In genomic region chr9:128829477-128830251, GRCh38 we compare ENCODE assay signal across 1 cellular context.
TF ChIP-seq lines count a peak whose summit lies in the region.

Gene SPOUT1 (minus strand): TSS chr9:128829794. CDS start chr9:128829780, 14 bp downstream.

TF ChIP-seq in HepG2, 621 proteins besides CTCF, POLR2A, EP300 and RAD21 (continued from another document and continues in another):
- peak; percentile 90 for TF ChIP-seq ZNF256 (CRISPR knock-in tag; conservative IDR thresholded peaks at IDR 0.05)
- peak; percentile 80 for TF ChIP-seq ZNF501 (CRISPR knock-in tag; IDR thresholded peaks at IDR 0.05)
- peak; percentile 73 for TF ChIP-seq E2F1 (CRISPR knock-in tag; IDR thresholded peaks at IDR 0.05)
- peak; percentile 51 for TF ChIP-seq HDAC2 (CRISPR knock-in tag; IDR thresholded peaks at IDR 0.05)
- peak; percentile 84 for TF ChIP-seq HNRNPL (IDR thresholded peaks at IDR 0.05; ENCODE audit: low read depth, low read length)
- no peak for TF ChIP-seq ZNF660 (CRISPR knock-in tag; IDR thresholded peaks at IDR 0.05; ENCODE audit: borderline replicate concordance, low read depth)
- TF ChIP-seq ZNF639 (CRISPR knock-in tag; conservative IDR thresholded peaks at IDR 0.05): no peak; the same call in 1 of the 2 replicates
- peak; percentile 36; the same call in 1 of the 2 replicates for TF ChIP-seq SRY (CRISPR knock-in tag; IDR thresholded peaks at IDR 0.05)
- no peak for TF ChIP-seq ZBTB1 (CRISPR knock-in tag; IDR thresholded peaks at IDR 0.05; ENCODE audit: borderline replicate concordance)
- TF ChIP-seq ZBED4 (CRISPR knock-in tag; IDR thresholded peaks at IDR 0.05; ENCODE audit: borderline replicate concordance): no peak
- TF ChIP-seq TFDP2 (CRISPR knock-in tag; IDR thresholded peaks at IDR 0.05): peak; percentile 87
- TF ChIP-seq FOXM1 (CRISPR knock-in tag; IDR thresholded peaks at IDR 0.05): no peak
- TF ChIP-seq ZZZ3 (CRISPR knock-in tag; IDR thresholded peaks at IDR 0.05; ENCODE audit: borderline replicate concordance): 0 out of 2 replicates have a peak, but pooled peaks have one; percentile 32
- no peak for TF ChIP-seq MAFK (conservative IDR thresholded peaks at IDR 0.05 in 1 of 2, IDR thresholded peaks at IDR 0.05 in 1 of 2; ENCODE audit: low read length in 2 of 2)
- peak; percentile 54; the same call in 1 of the 2 replicates for TF ChIP-seq MED1 (CRISPR knock-in tag; IDR thresholded peaks at IDR 0.05)
- TF ChIP-seq ZNF891 (CRISPR knock-in tag; IDR thresholded peaks at IDR 0.05): no peak
- TF ChIP-seq SMYD3 (CRISPR knock-in tag; IDR thresholded peaks at IDR 0.05): no peak
- peak; percentile 80 for TF ChIP-seq DRAP1 (CRISPR knock-in tag; IDR thresholded peaks at IDR 0.05)
- no peak for TF ChIP-seq ZNF562 (CRISPR knock-in tag; IDR thresholded peaks at IDR 0.05; ENCODE audit: borderline replicate concordance)
- peak; percentile 82; the same call in 1 of the 2 replicates for TF ChIP-seq THAP8 (CRISPR knock-in tag; IDR thresholded peaks at IDR 0.05; ENCODE audit: borderline replicate concordance)
- TF ChIP-seq NAIF1 (CRISPR knock-in tag; IDR thresholded peaks at IDR 0.05; ENCODE audit: borderline replicate concordance): peak; percentile 68; the same call in 1 of the 2 replicates
- peak; percentile 77; the same call in 1 of the 2 replicates for TF ChIP-seq BRF2 (CRISPR knock-in tag; IDR thresholded peaks at IDR 0.05)
- 0 out of 2 replicates have a peak, but pooled peaks have one; percentile 61 for TF ChIP-seq SNAI1 (CRISPR knock-in tag; IDR thresholded peaks at IDR 0.05; ENCODE audit: borderline replicate concordance)
- TF ChIP-seq ZNF776 (CRISPR knock-in tag; IDR thresholded peaks at IDR 0.05): peak; percentile 89
- TF ChIP-seq ZNF280B (CRISPR knock-in tag; IDR thresholded peaks at IDR 0.05; ENCODE audit: borderline replicate concordance): no peak
- TF ChIP-seq ZNF782 (CRISPR knock-in tag; IDR thresholded peaks at IDR 0.05; ENCODE audit: borderline replicate concordance): peak; percentile 84; the same call in 1 of the 2 replicates
- no peak for TF ChIP-seq ZNF33B (CRISPR knock-in tag; IDR thresholded peaks at IDR 0.05)
- TF ChIP-seq ELF1 (CRISPR knock-in tag; IDR thresholded peaks at IDR 0.05): peak; percentile 76
- TF ChIP-seq POLR2AphosphoS2 (IDR thresholded peaks at IDR 0.05; ENCODE audit: low read depth, low read length): no peak
- no peak for TF ChIP-seq TCF12 (IDR thresholded peaks at IDR 0.05)
- TF ChIP-seq TCF12 (CRISPR knock-in tag; IDR thresholded peaks at IDR 0.05): no peak; the same call in 1 of the 2 replicates
- TF ChIP-seq TOPORS (CRISPR knock-in tag; IDR thresholded peaks at IDR 0.05): no peak; the same call in 1 of the 2 replicates
- no peak for TF ChIP-seq BORCS8-MEF2B (CRISPR knock-in tag; IDR thresholded peaks at IDR 0.05)
- TF ChIP-seq ZNF431 (CRISPR knock-in tag; IDR thresholded peaks at IDR 0.05; ENCODE audit: borderline replicate concordance, low read depth): no peak
- TF ChIP-seq MED13 (CRISPR knock-in tag; IDR thresholded peaks at IDR 0.05): peak; percentile 88
- peak; percentile 77 for TF ChIP-seq HOXA5 (CRISPR knock-in tag; IDR thresholded peaks at IDR 0.05)
- TF ChIP-seq ZNF234 (CRISPR knock-in tag; conservative IDR thresholded peaks at IDR 0.05): no peak
- TF ChIP-seq U2AF2 (IDR thresholded peaks at IDR 0.05; ENCODE audit: low read depth, low read length): no peak
- TF ChIP-seq NFE2L2 (IDR thresholded peaks at IDR 0.05; ENCODE audit: low read length): no peak
- peak; percentile 87; the same call in 1 of the 2 replicates for TF ChIP-seq ZNF367 (CRISPR knock-in tag; IDR thresholded peaks at IDR 0.05; ENCODE audit: borderline replicate concordance)
- no peak for TF ChIP-seq GATAD2A (CRISPR knock-in tag; IDR thresholded peaks at IDR 0.05)
- no peak; the same call in 1 of the 2 replicates for TF ChIP-seq ZNF563 (CRISPR knock-in tag; IDR thresholded peaks at IDR 0.05)
- no peak for TF ChIP-seq ZNF446 (CRISPR knock-in tag; IDR thresholded peaks at IDR 0.05)
- no peak for TF ChIP-seq ZNF383 (CRISPR knock-in tag; IDR thresholded peaks at IDR 0.05; ENCODE audit: borderline replicate concordance)
- TF ChIP-seq FIP1L1 (IDR thresholded peaks at IDR 0.05; ENCODE audit: borderline replicate concordance, insufficient read depth, low read depth, low read length): no peak
- no peak for TF ChIP-seq RBAK (CRISPR knock-in tag; IDR thresholded peaks at IDR 0.05)
- TF ChIP-seq JUNB (CRISPR knock-in tag; IDR thresholded peaks at IDR 0.05; ENCODE audit: borderline replicate concordance): 0 out of 2 replicates have a peak, but pooled peaks have one; percentile 26
- peak; percentile 65; the same call in 1 of the 2 replicates for TF ChIP-seq ZNF274 (CRISPR knock-in tag; IDR thresholded peaks at IDR 0.05)
- TF ChIP-seq ZNF180 (CRISPR knock-in tag; IDR thresholded peaks at IDR 0.05; ENCODE audit: borderline replicate concordance, low read depth): no peak
- peak; percentile 63; the same call in 1 of the 2 replicates for TF ChIP-seq ZNF160 (CRISPR knock-in tag; IDR thresholded peaks at IDR 0.05)
- TF ChIP-seq ISL2 (CRISPR knock-in tag; IDR thresholded peaks at IDR 0.05): peak; percentile 82
- TF ChIP-seq ZNF276 (CRISPR knock-in tag; IDR thresholded peaks at IDR 0.05; ENCODE audit: low read depth): 0 out of 2 replicates have a peak, but pooled peaks have one; percentile 75
- TF ChIP-seq TARDBP (CRISPR knock-in tag; IDR thresholded peaks at IDR 0.05): 0 out of 2 replicates have a peak, but pooled peaks have one; percentile 30
- TF ChIP-seq FUBP1 (CRISPR knock-in tag; IDR thresholded peaks at IDR 0.05; ENCODE audit: borderline replicate concordance): peak; percentile 7; the same call in 1 of the 2 replicates
